1 cellular context compared by ENCODE assay signal in genomic region chr20:47355489-47356219, GRCh38.
A peak's percentile ranks its signal among the peaks of the same experiment; 100 is the strongest.
TF ChIP-seq lines count a peak whose summit lies in the region.

No MANE protein-coding gene starts in this region.

TF ChIP-seq in GM12878, 131 proteins besides CTCF, POLR2A, EP300 and RAD21 (continued from another document):
- TF ChIP-seq ZNF687 (IDR thresholded peaks at IDR 0.05) (0 out of 2 replicates have a peak, but pooled peaks have one; percentile 24), CREB1 (IDR thresholded peaks at IDR 0.05; ENCODE audit: low read depth) (no peak), E2F8 (IDR thresholded peaks at IDR 0.05; ENCODE audit: low read depth, partially characterized antibody) (no peak), YY1 (IDR thresholded peaks at IDR 0.05; ENCODE audit: low read depth, low read length) (peak; percentile 24; the same call in 1 of the 2 replicates), EED (IDR thresholded peaks at IDR 0.05; ENCODE audit: low read depth) (no peak), FOXM1 (IDR thresholded peaks at IDR 0.05; ENCODE audit: low read depth, low read length) (no peak), MYB (IDR thresholded peaks at IDR 0.05; ENCODE audit: borderline replicate concordance, low read depth, low read length) (no peak), KAT2A (conservative IDR thresholded peaks at IDR 0.05; ENCODE audit: control insufficient read depth, low read depth, low read length) (no peak), PAX8 (IDR thresholded peaks at IDR 0.05) (no peak), PBX3 (IDR thresholded peaks at IDR 0.05; ENCODE audit: insufficient replicate concordance, low read depth, low read length) (no peak), E2F4 (IDR thresholded peaks at IDR 0.05; ENCODE audit: low read depth, low read length) (no peak), MYC (IDR thresholded peaks at IDR 0.05; ENCODE audit: insufficient read depth, insufficient read length, insufficient replicate concordance, low read length, severe bottlenecking) (no peak), MEF2B (IDR thresholded peaks at IDR 0.05; ENCODE audit: partially characterized antibody, poor library complexity, severe bottlenecking) (no peak), JUND (IDR thresholded peaks at IDR 0.05; ENCODE audit: low read depth, low read length) (no peak), CHD1 (IDR thresholded peaks at IDR 0.05; ENCODE audit: low read depth, low read length) (no peak), CEBPZ (IDR thresholded peaks at IDR 0.05; ENCODE audit: low read depth, low read length) (no peak), FOXK2 (IDR thresholded peaks at IDR 0.05) (no peak), HDAC6 (IDR thresholded peaks at IDR 0.05; ENCODE audit: unreplicated experiment) (no peak), ATF2 (IDR thresholded peaks at IDR 0.05; ENCODE audit: low read length) (no peak), STAT3 (IDR thresholded peaks at IDR 0.05; ENCODE audit: low read depth, low read length) (no peak), ELK1 (IDR thresholded peaks at IDR 0.05; ENCODE audit: low read depth, low read length) (no peak), NFXL1 (IDR thresholded peaks at IDR 0.05; ENCODE audit: borderline replicate concordance) (peak; percentile 66; the same call in 1 of the 2 replicates), POU2F2 (IDR thresholded peaks at IDR 0.05; ENCODE audit: borderline replicate concordance, low read depth, low read length) (no peak), SKIL (IDR thresholded peaks at IDR 0.05; ENCODE audit: low read depth, poor library complexity, severe bottlenecking) (no peak), MTA3 (IDR thresholded peaks at IDR 0.05; ENCODE audit: borderline replicate concordance, low read length) (no peak)
